Comparison of ENCODE assay signal across 30 cellular contexts in the genomic region with DNA sequence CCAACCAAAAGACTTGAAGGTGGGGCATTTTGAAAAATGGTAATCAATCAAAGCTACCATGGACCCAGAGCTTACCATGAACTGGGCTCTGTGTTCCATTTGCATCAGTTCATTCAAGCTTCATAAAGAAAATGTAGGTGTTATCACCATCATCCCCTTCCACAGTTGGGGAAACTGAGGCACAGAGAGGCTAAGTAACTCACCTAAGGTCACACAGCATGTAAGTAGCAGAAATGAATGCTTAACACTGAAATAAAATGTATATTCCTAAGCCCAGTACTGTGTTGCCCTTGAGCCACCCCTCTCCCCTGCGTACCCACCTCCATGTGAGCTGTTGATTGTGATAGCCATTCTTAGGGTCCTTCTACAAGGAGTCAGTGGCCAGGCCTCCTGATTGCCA.
"Had no signal": no experiment of that assay in that cellular context is flagged by ENCODE, and none has a peak within 500 bp of the region (broad histone marks: within the 10 kb centered on the region; RNA-seq: fewer than 3 reads in every experiment).

No MANE protein-coding gene starts in this region.

- H3K36me3 ChIP-seq: adrenal gland, cardiac muscle cell, colonic mucosa had no signal

- H3K27me3 ChIP-seq: adrenal gland, cardiac muscle cell, colonic mucosa had no signal

- DNase-seq: activated B cell treated with CpG ODN at 0.5 μM for 24 hours; activated CD4-positive, alpha-beta memory T cell treated with anti-CD3 and anti-CD28 coated beads for 36 hours; activated CD4-positive, alpha-beta T cell treated with anti-CD3 and anti-CD28 coated beads for 4 hours; activated CD4-positive, alpha-beta T cell treated with anti-CD3 and anti-CD28 coated beads, Interleukin-2, amount 10 ng/mL, durations not matched to agents 24 days and 14 days; activated CD4-positive, alpha-beta T cell treated with anti-CD3 and anti-CD28 coated beads, Interleukin-2, amount 50 U/mL, for 1 hour; activated CD4-positive, alpha-beta T cell treated with anti-CD3 and anti-CD28 coated beads, Interleukin-2, amount 50 U/mL, for 4 hours; activated CD4-positive, CD25-positive, alpha-beta regulatory T cell treated with anti-CD3 and anti-CD28 coated beads, Interleukin-2, amount 50 U/mL, for 72 hours; activated CD8-positive, alpha-beta memory T cell treated with anti-CD3 and anti-CD28 coated beads, Interleukin-2, amount 50 U/mL, for 4 hours; activated CD8-positive, alpha-beta T cell treated with anti-CD3 and anti-CD28 coated beads for 36 hours; activated effector memory CD4-positive, alpha-beta T cell treated with anti-CD3 and anti-CD28 coated beads, Interleukin-2, amount 50 U/mL, for 16 hours; activated gamma-delta T cell treated with Interleukin-2 at 50 U/mL for 16 hours; activated naive CD4-positive, alpha-beta T cell; activated naive CD4-positive, alpha-beta T cell treated with anti-CD3 and anti-CD28 coated beads for 36 hours; activated naive CD8-positive, alpha-beta T cell treated with anti-CD3 and anti-CD28 coated beads for 36 hours; activated T-cell treated with anti-CD3 and anti-CD28 coated beads for 4 hours; activated T-cell treated with anti-CD3 and anti-CD28 coated beads, Interleukin-2, amount 50 U/mL, for 1 hour; activated T-cell treated with anti-CD3 and anti-CD28 coated beads, Interleukin-2, amount 50 U/mL, for 4 hours; activated T-cell treated with anti-CD3 and anti-CD28 coated beads, Interleukin-2, amount 50 U/mL, for 72 hours; adrenal gland; amniotic stem cell; aorta; caudate nucleus; cerebellar nuclear complex; colonic mucosa; T-helper 2 cell; T-helper 9 cell had no signal

- FAIRE-seq: bronchial epithelial cell, TTC549 had no signal

- H3K9me3 ChIP-seq: adrenal gland, colonic mucosa had no signal

- H3K27ac ChIP-seq: adrenal gland, cardiac muscle cell, colonic mucosa, VCaP had no signal

- H3K4me3 ChIP-seq: adrenal gland, cardiac muscle cell, colonic mucosa had no signal
